Comparison of ENCODE assay signal across 8 cellular contexts in the genomic region with DNA sequence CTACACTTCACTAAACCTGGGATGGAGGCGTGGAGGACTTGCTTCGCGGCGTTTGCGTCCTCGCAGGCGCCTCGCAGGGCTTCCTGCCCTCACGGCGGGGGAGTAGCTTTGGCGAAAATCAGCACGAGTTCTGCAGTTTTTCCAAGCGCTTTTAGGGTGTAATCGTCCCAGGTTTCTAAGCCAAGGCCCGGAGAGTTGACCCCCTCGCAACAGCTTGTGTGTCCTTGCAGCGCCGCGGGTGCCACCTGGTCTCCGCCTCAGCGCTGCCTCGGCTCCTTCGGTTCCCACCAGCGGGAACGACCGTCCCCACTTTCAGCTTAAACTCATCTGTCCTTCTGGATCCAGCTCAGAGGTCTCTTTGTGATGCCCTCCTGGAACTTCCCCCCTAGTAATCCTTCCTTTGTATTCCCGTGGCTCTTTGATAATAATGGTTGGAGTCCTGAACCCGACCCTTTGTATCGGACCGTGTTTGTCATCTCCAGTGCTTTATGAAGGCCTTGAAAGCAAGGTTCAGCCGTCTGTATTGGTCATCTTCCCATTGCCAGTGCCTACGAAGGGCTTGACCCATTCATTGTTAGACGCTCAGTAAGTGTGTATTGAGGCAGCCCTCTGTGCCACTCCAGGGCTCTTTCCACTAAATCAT. TPM values are rescaled to one million over a fixed set of nuclear protein-coding genes. Genes with fewer than 3 reads are reported as not detected.
A peak's percentile ranks its signal among the peaks of the same experiment; 100 is the strongest.
DNase-seq lines count a peak whose midpoint lies in the region; ATAC-seq and TF ChIP-seq lines count a peak whose summit lies in the region.

No MANE protein-coding gene starts in this region.

- peak overlapping the region; percentile 93 for H3K4me3 Mint-ChIP-seq in activated CD4-positive, alpha-beta T cell treated with anti-CD3 and anti-CD28 coated beads, Interleukin-2, amount 10 ng/mL, durations not matched to agents 24 days and 14 days

- no peaks in the 10 kb centered on the region for H3F3A ChIP-seq in PC-3 (ENCODE audit: low read length, unreplicated experiment)

- H3K14ac ChIP-seq in mesenchymal stem cell (ENCODE audit: low read length in 2 of 2) = peak overlapping the region in 1 of 2 experiments; percentile 95

- no peak overlapping the region for H2BK12ac ChIP-seq in mesenchymal stem cell (ENCODE audit: low read length in 2 of 2)

- H2BK120ac ChIP-seq in mesenchymal stem cell (ENCODE audit: low read depth, low read length) = no peak overlapping the region

- H2AFZ ChIP-seq in PC-3 (ENCODE audit: low read length) (peak overlapping the region; percentile 91), mesenchymal stem cell (ENCODE audit: low read depth, low read length) (peak overlapping the region; percentile 93)

- peaks cover 43% of the 10 kb centered on the region for H3K79me2 ChIP-seq in PC-3 (ENCODE audit: low read length)

- H3K27ac Mint-ChIP-seq in activated CD4-positive, alpha-beta T cell treated with anti-CD3 and anti-CD28 coated beads, Interleukin-2, amount 10 ng/mL, durations not matched to agents 24 days and 14 days = peak overlapping the region; percentile 95

- H3K4me2 ChIP-seq in PC-3 (ENCODE audit: low read length) = peak overlapping the region; percentile 87
- H3K4me2 ChIP-seq in mesenchymal stem cell (ENCODE audit: low read length, poor library complexity, severe bottlenecking) = peak overlapping the region; percentile 72

- H3K9me3 ChIP-seq in PC-3 (ENCODE audit: low read length) = no peaks in the 10 kb centered on the region
- no peaks in the 10 kb centered on the region for H3K9me3 ChIP-seq in mesenchymal stem cell (ENCODE audit: control insufficient read depth, low read length)

- peak overlapping the region; percentile 99 to 100 for H3K18ac ChIP-seq in mesenchymal stem cell (ENCODE audit: low read depth in 1 of 2, low read length in 2 of 2)

- no peaks in the 10 kb centered on the region for H3K27me3 ChIP-seq in PC-3 (ENCODE audit: low read length)
- no peaks in the 10 kb centered on the region for H3K27me3 ChIP-seq in dorsolateral prefrontal cortex
- H3K27me3 ChIP-seq in mesenchymal stem cell (ENCODE audit: control insufficient read depth in 1 of 2, insufficient read depth in 1 of 2, low read length in 2 of 2) = no peaks in the 10 kb centered on the region

- no peaks in the 10 kb centered on the region for H3K27me3 Mint-ChIP-seq in activated CD4-positive, alpha-beta T cell treated with anti-CD3 and anti-CD28 coated beads, Interleukin-2, amount 10 ng/mL, durations not matched to agents 24 days and 14 days

- H2BK15ac ChIP-seq in mesenchymal stem cell (ENCODE audit: low read depth, poor library complexity, severe bottlenecking) = peak overlapping the region; percentile 39

- peak overlapping the region; percentile 97 for H3K9ac ChIP-seq in PC-3 (ENCODE audit: low read length)
- peak overlapping the region; percentile 98 for H3K9ac ChIP-seq in mesenchymal stem cell (ENCODE audit: low read length)

- H4K20me1 ChIP-seq in PC-3 (ENCODE audit: low read length) = no peaks in the 10 kb centered on the region

- peak overlapping the region; percentile 79 for H3K4me3 ChIP-seq in PC-3 (ENCODE audit: low read length)
- H3K4me3 ChIP-seq in dorsolateral prefrontal cortex = peak overlapping the region; percentile 69 to 98 (median 90)
- H3K4me3 ChIP-seq in mesenchymal stem cell (ENCODE audit: insufficient read depth in 1 of 2, low read depth in 1 of 2, low read length in 2 of 2) = peak overlapping the region; percentile 74 to 98
- H3K4me3 ChIP-seq in urinary bladder (ENCODE audit: low read depth, low read length) = peak overlapping the region; percentile 87

- peak overlapping the region; percentile 82 for H2BK5ac ChIP-seq in mesenchymal stem cell (ENCODE audit: low read depth, low read length, poor library complexity, severe bottlenecking)

- POLR2A ChIA-PET in PC-3 (lab: Charles Lee; ENCODE audit: unreplicated experiment) = no interaction called here

- no peaks in the 10 kb centered on the region for H3K9me2 ChIP-seq in PC-3 (replicated peaks; ENCODE audit: low read length)

- ATAC-seq in HG02973 (IDR thresholded peaks at IDR 0.05; ENCODE audit: unreplicated experiment) (peak; percentile 11), PC-3 (peak; percentile 52)

- WGBS in mesenchymal stem cell = 11% methylated on average over 33 of the region's 33 CpGs
- WGBS in urinary bladder = 2% methylated on average over 33 of the region's 33 CpGs

- intact Hi-C loops in activated CD4-positive, alpha-beta T cell treated with anti-CD3 and anti-CD28 coated beads, Interleukin-2, amount 10 ng/mL, durations not matched to agents 24 days and 14 days (cut with micrococcal nuclease) = loop anchor here (2.0 to 5.0 kb wide), 2 partner anchors 28 to 1019 kb away; no protein-coding TSS in a partner anchor
- intact Hi-C loops in PC-3 (cut with micrococcal nuclease) = no loop called here
- intact Hi-C loops in dorsolateral prefrontal cortex (cut with DNase I) = loop anchor here in 1 of 2 donors (10.0 kb wide), 1 partner anchor 1016 kb away; no protein-coding TSS in a partner anchor

- H3K27ac ChIP-seq in PC-3 (ENCODE audit: low read length) (peak overlapping the region; percentile 70), dorsolateral prefrontal cortex (peak overlapping the region; percentile 78 to 99 (median 97)), mesenchymal stem cell (ENCODE audit: low read length, poor library complexity, severe bottlenecking) (peak overlapping the region; percentile 98), urinary bladder (ENCODE audit: low read depth) (peak overlapping the region; percentile 98)

- TF ChIP-seq CTCF in PC-3 (conservative IDR thresholded peaks at IDR 0.05; ENCODE audit: low read depth, low read length) (no peak), dorsolateral prefrontal cortex (IDR thresholded peaks at IDR 0.05 in 54 of 56, conservative IDR thresholded peaks at IDR 0.05 in 2 of 56; ENCODE audit: low read depth in 1 of 56, partially characterized antibody in 56 of 56) (peak in 1 of 56 donors; percentile 1)

- CTCF ChIA-PET in PC-3 (lab: Charles Lee) = no interaction called here

- TSS peak; percentile 79 for BruUV-seq in PC-3 (replicated peaks; lab: Mats Ljungman, UMichigan)

- H4K8ac ChIP-seq in mesenchymal stem cell (ENCODE audit: low read length) = peak overlapping the region; percentile 100

- peaks cover 15% of the 10 kb centered on the region; the same call in 1 of the 2 replicates for H3K36me3 ChIP-seq in PC-3 (ENCODE audit: low read depth, low read length)
- peaks cover 0 to 21% of the 10 kb centered on the region in 2 experiments for H3K36me3 ChIP-seq in mesenchymal stem cell (ENCODE audit: control insufficient read depth in 1 of 2, insufficient read depth in 2 of 2, low read depth in 1 of 2, low read length in 2 of 2)
- H3K36me3 ChIP-seq in urinary bladder (ENCODE audit: insufficient read depth) = no peaks in the 10 kb centered on the region

- peak overlapping the region; percentile 77 to 93 for H3K4ac ChIP-seq in mesenchymal stem cell (ENCODE audit: low read depth in 1 of 2, low read length in 2 of 2)

- no peaks in the 10 kb centered on the region for H3K9me3 Mint-ChIP-seq in activated CD4-positive, alpha-beta T cell treated with anti-CD3 and anti-CD28 coated beads, Interleukin-2, amount 10 ng/mL, durations not matched to agents 24 days and 14 days

- H3K36me3 Mint-ChIP-seq in activated CD4-positive, alpha-beta T cell treated with anti-CD3 and anti-CD28 coated beads, Interleukin-2, amount 10 ng/mL, durations not matched to agents 24 days and 14 days (ENCODE audit: low read depth) = peaks cover 23% of the 10 kb centered on the region

- peaks cover 7% of the 10 kb centered on the region for H3K79me1 ChIP-seq in mesenchymal stem cell (replicated peaks; ENCODE audit: low read length, poor library complexity, severe bottlenecking)

- H3K4me1 ChIP-seq in PC-3 (ENCODE audit: insufficient read depth, low read length) = peaks cover 15% of the 10 kb centered on the region
- peaks cover 1% of the 10 kb centered on the region for H3K4me1 ChIP-seq in mesenchymal stem cell (ENCODE audit: control insufficient read depth, insufficient read depth, low read depth, low read length)
- H3K4me1 ChIP-seq in urinary bladder (ENCODE audit: insufficient read depth) = peaks cover 1% of the 10 kb centered on the region

- H2AK5ac ChIP-seq in mesenchymal stem cell (ENCODE audit: low read length, severe bottlenecking) = peak overlapping the region; percentile 54

- peak overlapping the region in 1 of 2 experiments; percentile 89 for H3K23ac ChIP-seq in mesenchymal stem cell (ENCODE audit: low read length in 2 of 2)

- peaks cover 27% of the 10 kb centered on the region for H3K4me1 Mint-ChIP-seq in activated CD4-positive, alpha-beta T cell treated with anti-CD3 and anti-CD28 coated beads, Interleukin-2, amount 10 ng/mL, durations not matched to agents 24 days and 14 days

- peak overlapping the region; percentile 1 for H4K91ac ChIP-seq in mesenchymal stem cell (ENCODE audit: low read length)

- DNase-seq in activated CD4-positive, alpha-beta T cell treated with anti-CD3 and anti-CD28 coated beads, Interleukin-2, amount 10 ng/mL, durations not matched to agents 24 days and 14 days = no peak
- no peak for DNase-seq in activated CD4-positive, alpha-beta T cell treated with anti-CD3 and anti-CD28 coated beads for 4 hours
- DNase-seq in PC-3 (no peak), dorsolateral prefrontal cortex (peak in 1 of 10 donors; percentile 31), mesenchymal stem cell (no peak), NCI-H2081 treated with DMSO at 0.1 percent for 48 hours (lab: John Stamatoyannopoulos, UW) (no peak)

RNA-seq across cellular contexts. Expression of a gene that starts 0.8 kb away (rescaled TPM):
- total RNA-seq in activated CD4-positive, alpha-beta T cell treated with anti-CD3 and anti-CD28 coated beads, Interleukin-2, amount 10 ng/mL, durations not matched to agents 24 days and 14 days = 122 and 125 TPM in 2 replicates
- total RNA-seq in PC-3 (2014; rRNA removed) (57.9 and 64.7 TPM in 2 replicates), dorsolateral prefrontal cortex (10 to 100 TPM; 34.6 to 67.5 (median 47.0) TPM), urinary bladder (126 TPM)
- 113 TPM for polyA plus RNA-seq in mesenchymal stem cell (2013, experiment 1 of 2)
- 111 TPM for polyA plus RNA-seq in mesenchymal stem cell (2013, experiment 2 of 2)
- polyA plus RNA-seq in urinary bladder = 97.6 TPM

RNA-seq across cellular contexts. Expression of a gene that starts 16.5 kb away (rescaled TPM):
- total RNA-seq in activated CD4-positive, alpha-beta T cell treated with anti-CD3 and anti-CD28 coated beads, Interleukin-2, amount 10 ng/mL, durations not matched to agents 24 days and 14 days = not detected in 2 replicates
- total RNA-seq in PC-3 (2014; rRNA removed) (not detected in 2 replicates), dorsolateral prefrontal cortex (10 to 100 TPM in 119 of 120 experiments, 1 to 10 TPM in 1; 6.5 to 49.1 (median 34.2) TPM), urinary bladder (1.1 TPM)
- polyA plus RNA-seq in mesenchymal stem cell (2013, experiment 1 of 2) = not detected
- not detected for polyA plus RNA-seq in mesenchymal stem cell (2013, experiment 2 of 2)
- polyA plus RNA-seq in urinary bladder = 0.65 TPM

RNA-seq across cellular contexts. Expression of a gene that starts 55.1 kb away (rescaled TPM):
- total RNA-seq in activated CD4-positive, alpha-beta T cell treated with anti-CD3 and anti-CD28 coated beads, Interleukin-2, amount 10 ng/mL, durations not matched to agents 24 days and 14 days = not detected in 2 replicates
- total RNA-seq in PC-3 (2014; rRNA removed) = not detected in 2 replicates
- total RNA-seq in dorsolateral prefrontal cortex = not detected
- not detected for polyA plus RNA-seq in mesenchymal stem cell (2013, experiment 1 of 2)
- polyA plus RNA-seq in mesenchymal stem cell (2013, experiment 2 of 2) = not detected
- total RNA-seq in urinary bladder = 0.26 TPM
- polyA plus RNA-seq in urinary bladder = 4.7 TPM
